ENCODE assay signal across 1 cellular context in the genomic region with DNA sequence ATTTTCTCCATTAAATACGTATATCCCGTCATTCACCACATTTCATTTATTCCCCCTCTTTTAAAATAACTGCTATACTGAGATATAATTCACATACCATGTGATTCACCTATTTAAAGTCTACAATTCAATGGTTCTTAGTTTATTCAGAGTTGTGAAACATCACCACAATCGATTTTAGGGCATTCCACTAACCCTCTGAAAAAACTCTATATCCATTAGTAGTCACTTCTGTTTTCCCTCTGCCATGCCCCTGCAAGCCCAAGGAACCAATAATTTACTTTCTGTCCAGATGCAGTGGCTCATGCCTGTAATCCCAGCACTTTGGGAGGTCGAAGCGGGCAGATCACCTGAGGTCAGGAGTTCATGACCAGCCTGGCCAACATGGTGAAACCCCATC.
TF ChIP-seq lines count a peak whose summit lies in the region.

No MANE protein-coding gene starts in this region.

TF ChIP-seq in liver, 16 proteins besides CTCF, POLR2A, EP300 and RAD21 (continued from another document):
- TF ChIP-seq, protein P1, sequence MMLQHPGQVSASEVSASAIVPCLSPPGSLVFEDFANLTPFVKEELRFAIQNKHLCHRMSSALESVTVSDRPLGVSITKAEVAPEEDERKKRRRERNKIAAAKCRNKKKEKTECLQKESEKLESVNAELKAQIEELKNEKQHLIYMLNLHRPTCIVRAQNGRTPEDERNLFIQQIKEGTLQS (IDR thresholded peaks at IDR 0.05): no peak
